14 cellular contexts compared by ENCODE assay signal in genomic region chr13:99083976-99084375, GRCh38.
DNase-seq lines count a peak whose midpoint lies in the region; ATAC-seq and TF ChIP-seq lines count a peak whose summit lies in the region.
"Had no signal": no experiment of that assay in that cellular context is flagged by ENCODE, and none has a peak within 500 bp of the region (broad histone marks: within the 10 kb centered on the region; RNA-seq: fewer than 3 reads in every experiment).

No MANE protein-coding gene starts in this region.

- H3K4me3 ChIP-seq in breast epithelium: no peak overlapping the region
- H3K4me3 ChIP-seq in esophagus muscularis mucosa: peak overlapping the region in 2 of 4 donors; percentile 85 to 95
- H3K4me3 ChIP-seq in upper lobe of right lung: peak overlapping the region; percentile 71

- POLR2A ChIA-PET in MCF 10A (lab: Yijun Ruan, JAX) (interaction anchor here (3.2 kb wide), 1 partner anchor 18 kb away, joined by 20 read pairs; no protein-coding TSS in a partner anchor), T-cell (lab: Charles Lee) (interaction anchor here (0.7 to 1.1 kb wide), 3 partner anchors 19 to 37 kb away, joined by 3 to 4 read pairs (median 4); no protein-coding TSS in a partner anchor)

- TF ChIP-seq CTCF in MCF 10A (IDR thresholded peaks at IDR 0.05; ENCODE audit: unreplicated experiment) (no peak), breast epithelium (IDR thresholded peaks at IDR 0.05) (no peak), esophagus muscularis mucosa (IDR thresholded peaks at IDR 0.05) (no peak), upper lobe of right lung (IDR thresholded peaks at IDR 0.05) (no peak)

- TF ChIP-seq POLR2A in breast epithelium (IDR thresholded peaks at IDR 0.05) (no peak), esophagus muscularis mucosa (IDR thresholded peaks at IDR 0.05; ENCODE audit: low read depth) (no peak)

- no peaks in the 10 kb centered on the region for H3K27me3 ChIP-seq in breast epithelium
- no peaks in the 10 kb centered on the region for H3K27me3 ChIP-seq in esophagus muscularis mucosa
- no peaks in the 10 kb centered on the region for H3K27me3 ChIP-seq in upper lobe of right lung

- H3K27ac Mint-ChIP-seq in MCF 10A (ENCODE audit: low read depth, unreplicated experiment) (peak overlapping the region; percentile 23), T-cell (peak overlapping the region; percentile 90 to 93)

- H3K4me3 Mint-ChIP-seq in MCF 10A (ENCODE audit: unreplicated experiment): peak overlapping the region; percentile 98
- H3K4me3 Mint-ChIP-seq in T-cell: peak overlapping the region; percentile 84 to 91 (median 90)

- intact Hi-C loops in MCF 10A (cut with micrococcal nuclease) (no loop called here), breast epithelium (cut with DNase I; ENCODE audit: low total_unique reads) (no loop called here), esophagus muscularis mucosa (cut with DNase I) (no loop called here), upper lobe of right lung (cut with DNase I) (no loop called here)

- DNase-seq in MCF 10A (ENCODE audit: unreplicated experiment) (no peak), breast epithelium (ENCODE audit: low spot score in 2 of 2) (no peak), T-cell (peak in 7 of 34 experiments; percentile 8 to 26 (median 11)), esophagus muscularis mucosa (ENCODE audit: extremely low spot score) (no peak), upper lobe of right lung (no peak), cerebellar nuclear complex (lab: John Stamatoyannopoulos, UW) (no peak), SW480 (ENCODE audit: low spot score) (no peak)
- DNase-seq in stimulated activated CD4-positive, alpha-beta T cell treated with anti-CD3 and anti-CD28 coated beads, Interleukin-4, amount 100 ng/mL, for 24 hours: no peak
- DNase-seq: activated gamma-delta T cell, cortex of kidney, IMR-90, islet precursor cell had no signal

- CTCF ChIA-PET in MCF 10A (lab: Yijun Ruan, JAX) (interaction anchor here (0.5 to 2.9 kb wide), 4 partner anchors 19 to 346 kb away, joined by 3 to 11 read pairs (median 4); no protein-coding TSS in a partner anchor), T-cell (lab: Charles Lee) (interaction anchor here (0.6 to 2.7 kb wide), 5 partner anchors 33 to 447 kb away, joined by 3 to 8 read pairs (median 4); no protein-coding TSS in a partner anchor)

- H3K36me3 ChIP-seq in breast epithelium (no peaks in the 10 kb centered on the region), esophagus muscularis mucosa (no peaks in the 10 kb centered on the region), upper lobe of right lung (no peaks in the 10 kb centered on the region)
- H3K36me3 ChIP-seq: neutrophil had no signal

- TF ChIP-seq EP300 in esophagus muscularis mucosa (IDR thresholded peaks at IDR 0.05): no peak

- 52% methylated on average over 2 of the region's 2 CpGs for WGBS in esophagus muscularis mucosa

- ATAC-seq in T-cell (replicated peaks in 1 of 4) (no peak), upper lobe of right lung (no peak)
- ATAC-seq: HCT116 had no signal

- H3K9me3 Mint-ChIP-seq in MCF 10A (ENCODE audit: unreplicated experiment) (no peaks in the 10 kb centered on the region), T-cell (no peaks in the 10 kb centered on the region)

- BruUV-seq in MCF 10A (replicated peaks; lab: Mats Ljungman, UMichigan): no TSS peak

- H3K9me3 ChIP-seq in breast epithelium (no peaks in the 10 kb centered on the region), esophagus muscularis mucosa (no peaks in the 10 kb centered on the region), upper lobe of right lung (no peaks in the 10 kb centered on the region)
- H3K9me3 ChIP-seq: neutrophil had no signal

- peaks cover 25% of the 10 kb centered on the region for H3K4me1 Mint-ChIP-seq in MCF 10A (ENCODE audit: insufficient read depth, unreplicated experiment)
- peaks cover 64 to 68% (median 65%) of the 10 kb centered on the region in 3 donors for H3K4me1 Mint-ChIP-seq in T-cell

- no peaks in the 10 kb centered on the region for H3K27me3 Mint-ChIP-seq in MCF 10A (ENCODE audit: insufficient read depth, unreplicated experiment)
- H3K27me3 Mint-ChIP-seq in T-cell: no peaks in the 10 kb centered on the region

- H3K27ac ChIP-seq in breast epithelium: peak overlapping the region in 1 of 2 donors; percentile 22
- peak overlapping the region; percentile 96 to 99 (median 98) for H3K27ac ChIP-seq in esophagus muscularis mucosa (replicated peaks in 1 of 4)
- H3K27ac ChIP-seq in upper lobe of right lung: no peak overlapping the region
- H3K27ac ChIP-seq: neutrophil had no signal

- H3K4me1 ChIP-seq in breast epithelium: no peaks in the 10 kb centered on the region
- peaks cover 7 to 62% (median 52%) of the 10 kb centered on the region in 4 donors for H3K4me1 ChIP-seq in esophagus muscularis mucosa
- peaks cover 9% of the 10 kb centered on the region for H3K4me1 ChIP-seq in upper lobe of right lung

- no peaks in the 10 kb centered on the region for H3K36me3 Mint-ChIP-seq in MCF 10A (ENCODE audit: insufficient read depth, unreplicated experiment)
- H3K36me3 Mint-ChIP-seq in T-cell: no peaks in the 10 kb centered on the region
